In the genomic region with DNA sequence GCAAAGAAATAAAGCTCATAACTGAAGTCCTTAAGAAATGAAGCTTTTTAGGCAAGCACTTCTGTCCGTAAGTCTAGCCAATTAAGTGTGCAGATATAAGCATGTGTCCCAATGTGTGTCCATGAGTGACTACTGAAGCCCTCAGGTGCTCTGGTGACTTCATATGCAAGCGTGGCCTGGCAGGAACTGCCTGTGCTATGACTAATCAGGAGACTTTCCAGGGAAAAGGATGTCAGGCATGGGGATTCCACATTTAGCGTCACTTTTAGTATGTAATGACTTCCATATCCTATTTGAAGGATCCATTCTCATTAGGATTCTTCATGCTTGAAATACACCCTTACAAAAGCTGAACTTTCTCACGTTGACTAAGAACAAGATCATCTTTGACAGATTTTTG, we compare ENCODE assay signal across 12 cellular contexts.
DNase-seq lines count a peak whose midpoint lies in the region; ATAC-seq and TF ChIP-seq lines count a peak whose summit lies in the region.
"Had no signal": no experiment of that assay in that cellular context is flagged by ENCODE, and none has a peak within 500 bp of the region (broad histone marks: within the 10 kb centered on the region; RNA-seq: fewer than 3 reads in every experiment).

No MANE protein-coding gene starts in this region.

- H3K4me3 Mint-ChIP-seq in activated naive CD8-positive, alpha-beta T cell treated with anti-CD3 and anti-CD28 coated beads for 36 hours = no peak overlapping the region
- H3K4me3 Mint-ChIP-seq: dendritic cell treated with granulocyte-macrophage colony-stimulating factor and Interleukin-4, amounts not matched to agents 40 ng/mL and 50 ng/mL, for 4 days; mesothelial cell of epicardium had no signal

- DNase-seq in GM04503 (ENCODE audit: low read depth) (peak; percentile 41), NCI-H2081 (lab: John Stamatoyannopoulos, UW) (peak; percentile 70 to 90), choroid plexus epithelial cell (ENCODE audit: low read depth) (peak; percentile 58), non-pigmented ciliary epithelial cell (ENCODE audit: low read depth) (peak; percentile 70)
- DNase-seq in activated CD4-positive, alpha-beta T cell treated with anti-CD3 and anti-CD28 coated beads for 1 hour = no peak
- DNase-seq in activated naive CD8-positive, alpha-beta T cell treated with anti-CD3 and anti-CD28 coated beads for 36 hours = no peak
- DNase-seq: activated CD8-positive, alpha-beta memory T cell treated with anti-CD3 and anti-CD28 coated beads, Interleukin-2, amount 50 U/mL, for 4 hours; stimulated activated CD4-positive, alpha-beta T cell treated with anti-CD3 and anti-CD28 coated beads, Interleukin-2, amount 100 ng/mL, for 24 hours had no signal

- ATAC-seq in HG03135 (IDR thresholded peaks at IDR 0.05; ENCODE audit: unreplicated experiment) = no peak
- ATAC-seq: K562 had no signal

- peaks cover 19% of the 10 kb centered on the region for H3K36me3 Mint-ChIP-seq in activated naive CD8-positive, alpha-beta T cell treated with anti-CD3 and anti-CD28 coated beads for 36 hours

- no peak overlapping the region for H3K4me3 ChIP-seq in choroid plexus epithelial cell (ENCODE audit: low read depth, low read length)
- H3K4me3 ChIP-seq: K562 had no signal

- H3K27ac Mint-ChIP-seq in activated naive CD8-positive, alpha-beta T cell treated with anti-CD3 and anti-CD28 coated beads for 36 hours = no peak overlapping the region
- H3K27ac Mint-ChIP-seq: dendritic cell treated with granulocyte-macrophage colony-stimulating factor and Interleukin-4, amounts not matched to agents 40 ng/mL and 50 ng/mL, for 4 days had no signal

- H3K27me3 Mint-ChIP-seq in activated naive CD8-positive, alpha-beta T cell treated with anti-CD3 and anti-CD28 coated beads for 36 hours = no peaks in the 10 kb centered on the region
- H3K27me3 Mint-ChIP-seq: dendritic cell treated with granulocyte-macrophage colony-stimulating factor and Interleukin-4, amounts not matched to agents 40 ng/mL and 50 ng/mL, for 4 days had no signal

- H3K4me1 Mint-ChIP-seq in activated naive CD8-positive, alpha-beta T cell treated with anti-CD3 and anti-CD28 coated beads for 36 hours = no peaks in the 10 kb centered on the region

- H3K9me3 Mint-ChIP-seq in activated naive CD8-positive, alpha-beta T cell treated with anti-CD3 and anti-CD28 coated beads for 36 hours = no peaks in the 10 kb centered on the region
- H3K9me3 Mint-ChIP-seq: dendritic cell treated with granulocyte-macrophage colony-stimulating factor and Interleukin-4, amounts not matched to agents 40 ng/mL and 50 ng/mL, for 4 days; mesothelial cell of epicardium had no signal

- no peak for TF ChIP-seq CTCF in choroid plexus epithelial cell (conservative IDR thresholded peaks at IDR 0.05; ENCODE audit: low read depth, low read length)

Comparison
In these comparisons a context has a peak if more than half of its experiments do, and no peak if none do; other contexts are left out.
1. DNase-seq: peak in GM04503 (single experiment), NCI-H2081 (2 of 2), choroid plexus epithelial cell (single experiment) and non-pigmented ciliary epithelial cell (single experiment); none in activated CD4-positive, alpha-beta T cell treated with anti-CD3 and anti-CD28 coated beads for 1 hour (single experiment) and activated naive CD8-positive, alpha-beta T cell treated with anti-CD3 and anti-CD28 coated beads for 36 hours (single experiment).